8 cellular contexts compared by ENCODE assay signal in genomic region chr1:101506541-101507164, GRCh38.
A peak's percentile ranks its signal among the peaks of the same experiment; 100 is the strongest.
DNase-seq lines count a peak whose midpoint lies in the region; ATAC-seq and TF ChIP-seq lines count a peak whose summit lies in the region.

No MANE protein-coding gene starts in this region.

- H3K9ac ChIP-seq in PC-3 (ENCODE audit: low read length), result no peak overlapping the region

- no peak for TF ChIP-seq EP300 in stomach (IDR thresholded peaks at IDR 0.05)

- CTCF ChIA-PET in PC-3 (lab: Charles Lee), result no interaction called here

- H3K9me2 ChIP-seq in PC-3 (replicated peaks; ENCODE audit: low read length), result no peaks in the 10 kb centered on the region

- DNase-seq in DMS114 treated with DMSO at 0.1 percent for 48 hours (lab: John Stamatoyannopoulos, UW; ENCODE audit: unreplicated experiment) (peak; percentile 49), GM19240 (ENCODE audit: insufficient read length, low spot score) (peak; percentile 19), PC-3 (peak; percentile 68), astrocyte of the spinal cord (ENCODE audit: low read depth, low spot score) (peak; percentile 33), kidney tubule cell (ENCODE audit: low spot score) (peak; percentile 40), stomach (no peak), KG1 (lab: John Stamatoyannopoulos, UW) (no peak)

- ATAC-seq in HG03521 (IDR thresholded peaks at IDR 0.05; ENCODE audit: unreplicated experiment) (peak; percentile 66), PC-3 (peak; percentile 45; the same call in 1 of the 2 replicates)

- H3K79me2 ChIP-seq in PC-3 (ENCODE audit: low read length), result no peaks in the 10 kb centered on the region

- no peak overlapping the region for H3K4me2 ChIP-seq in PC-3 (ENCODE audit: low read length)

- BruUV-seq in PC-3 (replicated peaks; lab: Mats Ljungman, UMichigan), result no TSS peak

- H2AFZ ChIP-seq in PC-3 (ENCODE audit: low read length), result no peak overlapping the region

- no peaks in the 10 kb centered on the region for H3F3A ChIP-seq in PC-3 (ENCODE audit: low read length, unreplicated experiment)

- H3K4me3 ChIP-seq in PC-3 (ENCODE audit: low read length) (no peak overlapping the region), astrocyte of the spinal cord (ENCODE audit: low read depth, low read length) (no peak overlapping the region), stomach (no peak overlapping the region)

- H3K27me3 ChIP-seq in PC-3 (ENCODE audit: low read length) (peaks cover 13% of the 10 kb centered on the region; the same call in 1 of the 2 replicates), stomach (no peaks in the 10 kb centered on the region)

- H3K36me3 ChIP-seq in PC-3 (ENCODE audit: low read depth, low read length) (no peaks in the 10 kb centered on the region), stomach (no peaks in the 10 kb centered on the region)

- no peaks in the 10 kb centered on the region for H3K9me3 ChIP-seq in PC-3 (ENCODE audit: low read length)
- no peaks in the 10 kb centered on the region for H3K9me3 ChIP-seq in stomach

- POLR2A ChIA-PET in PC-3 (lab: Charles Lee; ENCODE audit: unreplicated experiment), result no interaction called here

- TF ChIP-seq CTCF in PC-3 (conservative IDR thresholded peaks at IDR 0.05; ENCODE audit: low read depth, low read length), result peak; percentile 84
- peak; percentile 75 for TF ChIP-seq CTCF in astrocyte of the spinal cord (IDR thresholded peaks at IDR 0.05; ENCODE audit: low read depth, low read length)
- peak in 4 of 7 experiments; percentile 32 to 65 (median 40) for TF ChIP-seq CTCF in stomach (IDR thresholded peaks at IDR 0.05)

- H3K4me1 ChIP-seq in PC-3 (ENCODE audit: insufficient read depth, low read length) (no peaks in the 10 kb centered on the region), stomach (no peaks in the 10 kb centered on the region)

- no peak for TF ChIP-seq POLR2A in stomach (IDR thresholded peaks at IDR 0.05)

- intact Hi-C loops in PC-3 (cut with micrococcal nuclease), result no loop called here
- intact Hi-C loops in stomach (cut with DNase I; ENCODE audit: low total_unique reads), result no loop called here

- H4K20me1 ChIP-seq in PC-3 (ENCODE audit: low read length), result no peaks in the 10 kb centered on the region

- H3K27ac ChIP-seq in PC-3 (ENCODE audit: low read length), result no peak overlapping the region
- no peak overlapping the region for H3K27ac ChIP-seq in stomach

- WGBS in stomach, 5 donors, result 0 to 90% (median 82%) methylated on average over 1 of the region's 1 CpG

- in situ Hi-C loops in astrocyte of the spinal cord (cut with HindIII; ENCODE audit: low sequenced_read_pairs), result no loop called here

Comparison
In these comparisons a context has a peak if more than half of its experiments do, and no peak if none do; other contexts are left out.
1. DNase-seq: peak in DMS114 treated with DMSO at 0.1 percent for 48 hours (single experiment), GM19240 (single experiment), PC-3 (single experiment), astrocyte of the spinal cord (single experiment) and kidney tubule cell (single experiment); none in stomach (single experiment) and KG1 (single experiment).
2. Peak in every context shown above with its lines, with median percentiles within 50 percentile points of each other: CTCF ChIP-seq.